1 cellular context compared by ENCODE assay signal in the genomic region with DNA sequence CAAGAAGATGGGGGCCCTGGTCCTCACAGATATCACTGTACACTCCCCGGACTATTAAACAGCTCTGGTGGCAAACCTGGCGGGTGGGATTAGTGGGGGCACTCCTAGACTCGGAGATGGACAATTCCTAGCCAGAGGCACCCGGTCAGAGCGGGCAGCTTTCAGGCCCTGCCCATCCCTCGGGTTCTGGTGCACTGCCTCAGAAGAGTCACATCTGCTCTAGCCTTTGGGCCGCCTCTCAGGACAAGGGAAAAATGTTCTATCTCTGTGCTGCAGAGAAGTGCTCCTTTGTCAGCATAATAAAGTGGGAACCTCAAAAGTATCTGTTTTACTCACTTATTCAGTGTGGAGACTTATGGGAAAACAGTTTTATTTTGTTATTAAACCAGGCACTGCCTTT.
TF ChIP-seq lines count a peak whose summit lies in the region.

No MANE protein-coding gene starts in this region.

TF ChIP-seq in HepG2, 621 proteins besides CTCF, POLR2A, EP300 and RAD21:
- TF ChIP-seq, protein P1, sequence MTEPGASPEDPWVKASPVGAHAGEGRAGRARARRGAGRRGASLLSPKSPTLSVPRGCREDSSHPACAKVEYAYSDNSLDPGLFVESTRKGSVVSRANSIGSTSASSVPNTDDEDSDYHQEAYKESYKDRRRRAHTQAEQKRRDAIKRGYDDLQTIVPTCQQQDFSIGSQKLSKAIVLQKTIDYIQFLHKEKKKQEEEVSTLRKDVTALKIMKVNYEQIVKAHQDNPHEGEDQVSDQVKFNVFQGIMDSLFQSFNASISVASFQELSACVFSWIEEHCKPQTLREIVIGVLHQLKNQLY (CRISPR knock-in tag; IDR thresholded peaks at IDR 0.05) = no peak
- TF ChIP-seq POGZ (CRISPR knock-in tag; IDR thresholded peaks at IDR 0.05) (no peak), SMC3 (IDR thresholded peaks at IDR 0.05; ENCODE audit: low read length) (no peak), ETV5 (CRISPR knock-in tag; IDR thresholded peaks at IDR 0.05; ENCODE audit: borderline replicate concordance) (no peak), NFE2L1 (CRISPR knock-in tag; IDR thresholded peaks at IDR 0.05; ENCODE audit: borderline replicate concordance) (no peak), ZBTB8A (CRISPR knock-in tag; IDR thresholded peaks at IDR 0.05; ENCODE audit: borderline replicate concordance, low read depth) (no peak), HIVEP1 (CRISPR knock-in tag; IDR thresholded peaks at IDR 0.05) (no peak), ZNF891 (CRISPR knock-in tag; IDR thresholded peaks at IDR 0.05) (no peak), HOXD1 (CRISPR knock-in tag; IDR thresholded peaks at IDR 0.05) (no peak), GABPB1 (CRISPR knock-in tag; IDR thresholded peaks at IDR 0.05) (no peak)
- TF ChIP-seq, protein P2, sequence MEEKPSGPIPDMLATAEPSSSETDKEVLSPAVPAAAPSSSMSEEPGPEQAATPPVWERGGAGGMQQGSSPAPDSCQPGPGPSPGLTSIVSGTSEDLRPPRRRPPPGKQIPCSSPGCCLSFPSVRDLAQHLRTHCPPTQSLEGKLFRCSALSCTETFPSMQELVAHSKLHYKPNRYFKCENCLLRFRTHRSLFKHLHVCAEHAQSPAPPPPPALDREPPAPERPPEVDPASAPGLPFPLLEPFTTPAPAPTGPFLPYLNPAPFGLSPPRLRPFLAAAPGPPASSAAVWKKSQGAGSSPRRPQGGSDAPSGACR (CRISPR knock-in tag; IDR thresholded peaks at IDR 0.05) = no peak
- TF ChIP-seq, protein P3, sequence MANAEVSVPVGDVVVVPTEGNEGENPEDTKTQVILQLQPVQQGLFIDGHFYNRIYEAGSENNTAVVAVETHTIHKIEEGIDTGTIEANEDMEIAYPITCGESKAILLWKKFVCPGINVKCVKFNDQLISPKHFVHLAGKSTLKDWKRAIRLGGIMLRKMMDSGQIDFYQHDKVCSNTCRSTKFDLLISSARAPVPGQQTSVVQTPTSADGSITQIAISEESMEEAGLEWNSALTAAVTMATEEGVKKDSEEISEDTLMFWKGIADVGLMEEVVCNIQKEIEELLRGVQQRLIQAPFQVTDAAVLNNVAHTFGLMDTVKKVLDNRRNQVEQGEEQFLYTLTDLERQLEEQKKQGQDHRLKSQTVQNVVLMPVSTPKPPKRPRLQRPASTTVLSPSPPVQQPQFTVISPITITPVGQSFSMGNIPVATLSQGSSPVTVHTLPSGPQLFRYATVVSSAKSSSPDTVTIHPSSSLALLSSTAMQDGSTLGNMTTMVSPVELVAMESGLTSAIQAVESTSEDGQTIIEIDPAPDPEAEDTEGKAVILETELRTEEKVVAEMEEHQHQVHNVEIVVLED (CRISPR knock-in tag; IDR thresholded peaks at IDR 0.05; ENCODE audit: borderline replicate concordance) = no peak
- TF ChIP-seq, protein P4, sequence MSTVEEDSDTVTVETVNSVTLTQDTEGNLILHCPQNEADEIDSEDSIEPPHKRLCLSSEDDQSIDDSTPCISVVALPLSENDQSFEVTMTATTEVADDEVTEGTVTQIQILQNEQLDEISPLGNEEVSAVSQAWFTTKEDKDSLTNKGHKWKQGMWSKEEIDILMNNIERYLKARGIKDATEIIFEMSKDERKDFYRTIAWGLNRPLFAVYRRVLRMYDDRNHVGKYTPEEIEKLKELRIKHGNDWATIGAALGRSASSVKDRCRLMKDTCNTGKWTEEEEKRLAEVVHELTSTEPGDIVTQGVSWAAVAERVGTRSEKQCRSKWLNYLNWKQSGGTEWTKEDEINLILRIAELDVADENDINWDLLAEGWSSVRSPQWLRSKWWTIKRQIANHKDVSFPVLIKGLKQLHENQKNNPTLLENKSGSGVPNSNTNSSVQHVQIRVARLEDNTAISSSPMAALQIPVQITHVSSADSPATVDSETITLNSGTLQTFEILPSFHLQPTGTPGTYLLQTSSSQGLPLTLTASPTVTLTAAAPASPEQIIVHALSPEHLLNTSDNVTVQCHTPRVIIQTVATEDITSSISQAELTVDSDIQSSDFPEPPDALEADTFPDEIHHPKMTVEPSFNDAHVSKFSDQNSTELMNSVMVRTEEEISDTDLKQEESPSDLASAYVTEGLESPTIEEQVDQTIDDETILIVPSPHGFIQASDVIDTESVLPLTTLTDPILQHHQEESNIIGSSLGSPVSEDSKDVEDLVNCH (CRISPR knock-in tag; IDR thresholded peaks at IDR 0.05) = no peak
- TF ChIP-seq, protein P5, sequence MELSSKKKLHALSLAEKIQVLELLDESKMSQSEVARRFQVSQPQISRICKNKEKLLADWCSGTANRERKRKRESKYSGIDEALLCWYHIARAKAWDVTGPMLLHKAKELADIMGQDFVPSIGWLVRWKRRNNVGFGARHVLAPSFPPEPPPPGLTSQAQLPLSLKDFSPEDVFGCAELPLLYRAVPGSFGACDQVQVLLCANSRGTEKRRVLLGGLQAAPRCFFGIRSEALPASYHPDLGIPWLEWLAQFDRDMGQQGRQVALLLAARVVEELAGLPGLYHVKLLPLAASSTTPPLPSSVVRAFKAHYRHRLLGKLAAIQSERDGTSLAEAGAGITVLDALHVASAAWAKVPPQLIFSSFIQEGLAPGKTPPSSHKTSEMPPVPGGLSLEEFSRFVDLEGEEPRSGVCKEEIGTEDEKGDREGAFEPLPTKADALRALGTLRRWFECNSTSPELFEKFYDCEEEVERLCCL (CRISPR knock-in tag; IDR thresholded peaks at IDR 0.05; ENCODE audit: borderline replicate concordance) = no peak
- TF ChIP-seq, protein P6, sequence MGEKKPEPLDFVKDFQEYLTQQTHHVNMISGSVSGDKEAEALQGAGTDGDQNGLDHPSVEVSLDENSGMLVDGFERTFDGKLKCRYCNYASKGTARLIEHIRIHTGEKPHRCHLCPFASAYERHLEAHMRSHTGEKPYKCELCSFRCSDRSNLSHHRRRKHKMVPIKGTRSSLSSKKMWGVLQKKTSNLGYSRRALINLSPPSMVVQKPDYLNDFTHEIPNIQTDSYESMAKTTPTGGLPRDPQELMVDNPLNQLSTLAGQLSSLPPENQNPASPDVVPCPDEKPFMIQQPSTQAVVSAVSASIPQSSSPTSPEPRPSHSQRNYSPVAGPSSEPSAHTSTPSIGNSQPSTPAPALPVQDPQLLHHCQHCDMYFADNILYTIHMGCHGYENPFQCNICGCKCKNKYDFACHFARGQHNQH (CRISPR knock-in tag; IDR thresholded peaks at IDR 0.05) = no peak
